11 cellular contexts compared by ENCODE assay signal in the genomic region with DNA sequence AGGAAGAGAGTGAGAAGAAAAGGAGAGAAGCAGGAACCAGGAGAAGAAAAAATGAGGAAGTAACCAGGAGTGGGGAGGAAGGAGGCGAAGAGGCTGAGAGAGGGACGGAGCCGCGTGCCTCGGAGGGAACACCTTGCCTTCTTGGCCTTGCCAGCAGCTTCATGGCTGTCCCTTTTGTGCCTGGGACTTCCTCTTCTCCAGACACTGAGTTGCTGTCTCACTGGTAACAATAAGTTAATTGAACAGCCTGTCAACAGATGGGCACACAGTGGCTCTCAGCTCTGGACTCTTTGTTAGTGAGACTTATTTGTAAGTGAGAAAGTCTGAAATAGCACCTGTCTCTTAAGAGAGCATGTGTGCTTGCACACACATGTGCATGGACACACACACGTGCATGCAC.
A peak's percentile ranks its signal among the peaks of the same experiment; 100 is the strongest.
DNase-seq lines count a peak whose midpoint lies in the region; ATAC-seq and TF ChIP-seq lines count a peak whose summit lies in the region.
"Had no signal": no experiment of that assay in that cellular context is flagged by ENCODE, and none has a peak within 500 bp of the region (broad histone marks: within the 10 kb centered on the region; RNA-seq: fewer than 3 reads in every experiment).

No MANE protein-coding gene starts in this region.

- H3K27me3 ChIP-seq in ascending aorta = no peaks in the 10 kb centered on the region
- H3K27me3 ChIP-seq: brain microvascular endothelial cell had no signal

- H3K27me3 Mint-ChIP-seq in activated T-helper 17 cell treated with anti-CD3 and anti-CD28 coated beads, Interleukin-2, amount 50 U/mL, for 72 hours = no peaks in the 10 kb centered on the region
- peaks cover 44 to 63% of the 10 kb centered on the region in 2 donors for H3K27me3 Mint-ChIP-seq in stimulated activated naive B cell treated with anti-CD40 and anti-IgM and Interleukin-4, amounts not matched to agents 10 μg/mL and 1 μg/mL and 100 μg/mL, for 72 hours
- H3K27me3 Mint-ChIP-seq in type B pancreatic cell = no peaks in the 10 kb centered on the region

- no peaks in the 10 kb centered on the region for H3K4me1 ChIP-seq in ascending aorta

- H3K27ac ChIP-seq in ascending aorta = no peak overlapping the region
- H3K27ac ChIP-seq: brain microvascular endothelial cell had no signal

- peaks cover 45% of the 10 kb centered on the region for H3K4me1 Mint-ChIP-seq in activated T-helper 17 cell treated with anti-CD3 and anti-CD28 coated beads, Interleukin-2, amount 50 U/mL, for 72 hours
- H3K4me1 Mint-ChIP-seq in stimulated activated naive B cell treated with anti-CD40 and anti-IgM and Interleukin-4, amounts not matched to agents 10 μg/mL and 1 μg/mL and 100 μg/mL, for 72 hours = peaks cover 9 to 15% of the 10 kb centered on the region in 2 donors
- no peaks in the 10 kb centered on the region for H3K4me1 Mint-ChIP-seq in type B pancreatic cell (ENCODE audit: unreplicated experiment)

- peak; percentile 15 for ATAC-seq in activated T-helper 17 cell treated with anti-CD3 and anti-CD28 coated beads, Interleukin-2, amount 50 U/mL, for 72 hours (replicated peaks)
- ATAC-seq in stimulated activated naive B cell treated with anti-CD40 and anti-IgM and Interleukin-4, amounts not matched to agents 10 μg/mL and 1 μg/mL and 100 μg/mL, for 72 hours (replicated peaks) = peak; percentile 35 to 37
- ATAC-seq in HG03432 (IDR thresholded peaks at IDR 0.05; ENCODE audit: unreplicated experiment) = no peak
- ATAC-seq: Right ventricle myocardium inferior had no signal

- H3K9me3 ChIP-seq in ascending aorta = no peaks in the 10 kb centered on the region

- no peak for TF ChIP-seq CTCF in type B pancreatic cell (conservative IDR thresholded peaks at IDR 0.05)
- TF ChIP-seq CTCF in ascending aorta (IDR thresholded peaks at IDR 0.05) = no peak

- peak overlapping the region; percentile 80 for H3K4me3 Mint-ChIP-seq in activated T-helper 17 cell treated with anti-CD3 and anti-CD28 coated beads, Interleukin-2, amount 50 U/mL, for 72 hours
- H3K4me3 Mint-ChIP-seq in stimulated activated naive B cell treated with anti-CD40 and anti-IgM and Interleukin-4, amounts not matched to agents 10 μg/mL and 1 μg/mL and 100 μg/mL, for 72 hours = no peak overlapping the region
- H3K4me3 Mint-ChIP-seq in type B pancreatic cell = no peak overlapping the region

- peak overlapping the region; percentile 90 for H3K27ac Mint-ChIP-seq in activated T-helper 17 cell treated with anti-CD3 and anti-CD28 coated beads, Interleukin-2, amount 50 U/mL, for 72 hours
- no peak overlapping the region for H3K27ac Mint-ChIP-seq in stimulated activated naive B cell treated with anti-CD40 and anti-IgM and Interleukin-4, amounts not matched to agents 10 μg/mL and 1 μg/mL and 100 μg/mL, for 72 hours
- H3K27ac Mint-ChIP-seq in type B pancreatic cell = no peak overlapping the region

- H3K36me3 ChIP-seq in ascending aorta = no peaks in the 10 kb centered on the region
- H3K36me3 ChIP-seq: brain microvascular endothelial cell had no signal

- no peaks in the 10 kb centered on the region for H3K9me3 Mint-ChIP-seq in activated T-helper 17 cell treated with anti-CD3 and anti-CD28 coated beads, Interleukin-2, amount 50 U/mL, for 72 hours
- no peaks in the 10 kb centered on the region for H3K9me3 Mint-ChIP-seq in stimulated activated naive B cell treated with anti-CD40 and anti-IgM and Interleukin-4, amounts not matched to agents 10 μg/mL and 1 μg/mL and 100 μg/mL, for 72 hours
- no peaks in the 10 kb centered on the region for H3K9me3 Mint-ChIP-seq in type B pancreatic cell

- no peak overlapping the region for H3K4me3 ChIP-seq in ascending aorta

- DNase-seq in activated CD4-positive, alpha-beta T cell treated with anti-CD3 and anti-CD28 coated beads for 48 hours = peak; percentile 44
- no peak for DNase-seq in activated CD4-positive, alpha-beta T cell treated with anti-CD3 and anti-CD28 coated beads, Interleukin-2, amount 50 U/mL, for 4 hours
- DNase-seq in NOMO-1 treated with dmso at 0.1 percent for 144 hours (lab: John Stamatoyannopoulos, UW; ENCODE audit: unreplicated experiment) (peak; percentile 25), type B pancreatic cell (ENCODE audit: extremely low spot score, unreplicated experiment) (no peak), ascending aorta (ENCODE audit: low spot score in 2 of 2) (no peak)
- DNase-seq in stimulated activated naive B cell treated with anti-CD40 and anti-IgM and Interleukin-4, amounts not matched to agents 10 μg/mL and 1 μg/mL and 100 μg/mL, for 72 hours = no peak
- DNase-seq: brain microvascular endothelial cell, NCI-H345 had no signal

- intact Hi-C loops in ascending aorta (cut with DNase I) = no loop called here

- peaks cover 10% of the 10 kb centered on the region for H3K36me3 Mint-ChIP-seq in activated T-helper 17 cell treated with anti-CD3 and anti-CD28 coated beads, Interleukin-2, amount 50 U/mL, for 72 hours (ENCODE audit: low read depth)
- no peaks in the 10 kb centered on the region for H3K36me3 Mint-ChIP-seq in stimulated activated naive B cell treated with anti-CD40 and anti-IgM and Interleukin-4, amounts not matched to agents 10 μg/mL and 1 μg/mL and 100 μg/mL, for 72 hours
- no peaks in the 10 kb centered on the region for H3K36me3 Mint-ChIP-seq in type B pancreatic cell

Comparison
In these comparisons a context has a peak if more than half of its experiments do, and no peak if none do; other contexts are left out.
1. DNase-seq: peak in activated CD4-positive, alpha-beta T cell treated with anti-CD3 and anti-CD28 coated beads for 48 hours (single experiment) and NOMO-1 treated with dmso at 0.1 percent for 144 hours (single experiment); none in activated CD4-positive, alpha-beta T cell treated with anti-CD3 and anti-CD28 coated beads, Interleukin-2, amount 50 U/mL, for 4 hours (0 of 2), stimulated activated naive B cell treated with anti-CD40 and anti-IgM and Interleukin-4, amounts not matched to agents 10 μg/mL and 1 μg/mL and 100 μg/mL, for 72 hours (single experiment), type B pancreatic cell (single experiment) and ascending aorta (0 of 2).